1 cellular context compared by ENCODE assay signal in genomic region chr5:7877851-7878250, GRCh38.
TF ChIP-seq lines count a peak whose summit lies in the region.

No MANE protein-coding gene starts in this region.

TF ChIP-seq in K562, 482 proteins besides CTCF, POLR2A, EP300 and RAD21:
- TF ChIP-seq NFIC (IDR thresholded peaks at IDR 0.05) (peak; percentile 56), DDX20 (tag; IDR thresholded peaks at IDR 0.05; ENCODE audit: low read depth) (no peak)
